ENCODE assay signal across 1 cellular context in genomic region chr1:35590476-35591040, GRCh38.
TF ChIP-seq lines count a peak whose summit lies in the region.

No MANE protein-coding gene starts in this region.

TF ChIP-seq in IMR-90, 13 proteins besides CTCF, POLR2A, EP300 and RAD21:
- no peak for TF ChIP-seq RCOR1 (IDR thresholded peaks at IDR 0.05; ENCODE audit: insufficient replicate concordance, low read length)
- no peak for TF ChIP-seq MAFK (IDR thresholded peaks at IDR 0.05; ENCODE audit: low read depth, low read length)
- TF ChIP-seq NFE2L2 (IDR thresholded peaks at IDR 0.05; ENCODE audit: low read depth, low read length), result no peak
- TF ChIP-seq CEBPB (IDR thresholded peaks at IDR 0.05; ENCODE audit: low read depth, low read length), result no peak
- no peak for TF ChIP-seq FOS (IDR thresholded peaks at IDR 0.05; ENCODE audit: low read depth, low read length)
